In genomic region chr1:178361847-178362246, GRCh38 we compare ENCODE assay signal across 1 cellular context.
TF ChIP-seq lines count a peak whose summit lies in the region.

No MANE protein-coding gene starts in this region.

TF ChIP-seq in H1, 55 proteins besides CTCF, POLR2A, EP300 and RAD21 (continued from another document):
- TF ChIP-seq YY1 (IDR thresholded peaks at IDR 0.05; ENCODE audit: low read depth, low read length) (no peak), RXRA (IDR thresholded peaks at IDR 0.05; ENCODE audit: insufficient read depth, low read depth, low read length) (no peak), TEAD4 (IDR thresholded peaks at IDR 0.05; ENCODE audit: low read depth, low read length) (no peak), SP4 (IDR thresholded peaks at IDR 0.05; ENCODE audit: low read length) (no peak), ASH2L (IDR thresholded peaks at IDR 0.05; ENCODE audit: low read length) (no peak), CBX5 (IDR thresholded peaks at IDR 0.05; ENCODE audit: low read depth, low read length) (no peak), KDM4A (IDR thresholded peaks at IDR 0.05; ENCODE audit: low read depth, low read length, severe bottlenecking) (no peak), SP1 (IDR thresholded peaks at IDR 0.05; ENCODE audit: low read depth, low read length) (no peak)
